11 cellular contexts compared by ENCODE assay signal in genomic region chr1:101653482-101653946, GRCh38.
DNase-seq lines count a peak whose midpoint lies in the region; ATAC-seq, FAIRE-seq and TF ChIP-seq lines count a peak whose summit lies in the region.
"Had no signal": no experiment of that assay in that cellular context is flagged by ENCODE, and none has a peak within 500 bp of the region (broad histone marks: within the 10 kb centered on the region; RNA-seq: fewer than 3 reads in every experiment).

No MANE protein-coding gene starts in this region.

- H3K9me2 ChIP-seq in PC-3 (replicated peaks; ENCODE audit: low read length) = no peaks in the 10 kb centered on the region

- no peak; the same call in none of the 2 replicates for ATAC-seq in PC-3

- H3K4me2 ChIP-seq in PC-3 (ENCODE audit: low read length) = no peak overlapping the region

- H2AFZ ChIP-seq in PC-3 (ENCODE audit: low read length) = no peak overlapping the region

- no peaks in the 10 kb centered on the region for H3K79me2 ChIP-seq in PC-3 (ENCODE audit: low read length)

- no peak for FAIRE-seq in urothelium cell line (lab: Jason Lieb, UNC)
- no peak for FAIRE-seq in RCC 7860 (lab: Jason Lieb, UNC)

- H3F3A ChIP-seq in PC-3 (ENCODE audit: low read length, unreplicated experiment) = no peaks in the 10 kb centered on the region

- TF ChIP-seq CTCF in cardiac muscle cell (IDR thresholded peaks at IDR 0.05; ENCODE audit: low read depth, low read length) = peak; percentile 40
- peak; percentile 47 for TF ChIP-seq CTCF in PC-3 (conservative IDR thresholded peaks at IDR 0.05; ENCODE audit: low read depth, low read length)
- peak; percentile 31 for TF ChIP-seq CTCF in fibroblast of the aortic adventitia (IDR thresholded peaks at IDR 0.05; ENCODE audit: insufficient read depth, low read length)

- H3K27ac ChIP-seq in cardiac muscle cell (no peak overlapping the region), PC-3 (ENCODE audit: low read length) (no peak overlapping the region)

- H3K9me3 ChIP-seq in cardiac muscle cell (ENCODE audit: low read depth) = no peaks in the 10 kb centered on the region
- H3K9me3 ChIP-seq in PC-3 (ENCODE audit: low read length) = no peaks in the 10 kb centered on the region; the same call in 1 of the 2 replicates

- no peaks in the 10 kb centered on the region for H4K20me1 ChIP-seq in PC-3 (ENCODE audit: low read length)

- H3K36me3 ChIP-seq in cardiac muscle cell = no peaks in the 10 kb centered on the region
- no peaks in the 10 kb centered on the region for H3K36me3 ChIP-seq in PC-3 (ENCODE audit: low read depth, low read length)

- H3K27me3 ChIP-seq in cardiac muscle cell (no peaks in the 10 kb centered on the region), PC-3 (ENCODE audit: low read length) (no peaks in the 10 kb centered on the region)

- intact Hi-C loops in cardiac septum (cut with DNase I) (no loop called here), PC-3 (cut with micrococcal nuclease) (no loop called here)

- CTCF ChIA-PET in PC-3 (lab: Charles Lee) = interaction anchor here (0.6 kb wide), 1 partner anchor 344 kb away, joined by 3 read pairs; no protein-coding TSS in a partner anchor

- BruUV-seq in PC-3 (replicated peaks; lab: Mats Ljungman, UMichigan) = no TSS peak

- H3K9ac ChIP-seq in PC-3 (ENCODE audit: low read length) = no peak overlapping the region

- H3K4me3 ChIP-seq in cardiac muscle cell = no peak overlapping the region
- H3K4me3 ChIP-seq in PC-3 (ENCODE audit: low read length) = no peak overlapping the region
- no peak overlapping the region for H3K4me3 ChIP-seq in fibroblast of the aortic adventitia (ENCODE audit: low read depth, low read length)

- H3K4me1 ChIP-seq in cardiac muscle cell (ENCODE audit: low read depth) (no peaks in the 10 kb centered on the region), PC-3 (ENCODE audit: insufficient read depth, low read length) (peaks cover 3% of the 10 kb centered on the region; the same call in 1 of the 2 replicates)

- POLR2A ChIA-PET in PC-3 (lab: Charles Lee; ENCODE audit: unreplicated experiment) = no interaction called here

- DNase-seq in cardiac muscle cell (ENCODE audit: low read depth in 1 of 2, low spot score in 1 of 2) (peak; percentile 20 to 58), cardiac septum (ENCODE audit: low spot score) (no peak), PC-3 (peak; percentile 62), fibroblast of the aortic adventitia (ENCODE audit: low read depth) (peak; percentile 11), urothelium cell line (ENCODE audit: low spot score) (peak; percentile 26), RCC 7860 (ENCODE audit: low spot score) (no peak), A172 (ENCODE audit: low spot score) (no peak), NCI-H510A (lab: John Stamatoyannopoulos, UW) (no peak)
- DNase-seq: activated CD4-positive, alpha-beta T cell treated with anti-CD3 and anti-CD28 coated beads for 1 hour; CD4-positive, CD25-positive, alpha-beta regulatory T cell; NCI-H1092 treated with DMSO at 0.1 percent for 48 hours had no signal

Comparison
In these comparisons a context has a peak if more than half of its experiments do, and no peak if none do; other contexts are left out.
1. DNase-seq: peak in cardiac muscle cell (2 of 2), PC-3 (single experiment), fibroblast of the aortic adventitia (single experiment) and urothelium cell line (single experiment); none in cardiac septum (single experiment), RCC 7860 (single experiment), A172 (single experiment) and NCI-H510A (single experiment).
2. Peak in every context shown above with its lines, with median percentiles within 50 percentile points of each other: CTCF ChIP-seq.